Comparison of ENCODE assay signal across 1 cellular context in the genomic region with DNA sequence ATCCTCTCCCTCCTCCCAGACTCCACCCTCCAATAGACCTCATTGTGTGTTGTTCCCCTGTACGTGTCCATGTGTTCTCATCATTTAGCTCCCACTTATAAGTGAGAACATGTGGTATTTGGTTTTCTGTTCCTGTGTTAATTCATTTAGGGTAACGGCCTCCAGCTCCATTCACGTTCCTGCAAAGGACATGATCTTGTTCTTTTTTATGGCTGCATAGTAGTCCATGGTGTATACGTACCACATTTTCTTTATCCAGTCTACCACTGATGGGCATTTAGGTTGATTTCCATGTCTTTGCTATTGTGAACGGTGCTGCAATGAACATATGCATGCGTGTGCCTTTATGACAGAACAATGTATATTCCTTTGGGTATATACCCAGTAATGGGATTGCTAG. TPM values are rescaled to one million over a fixed set of nuclear protein-coding genes. Genes with fewer than 3 reads are reported as not detected.
"Had no signal": no experiment of that assay in that cellular context is flagged by ENCODE, and none has a peak within 500 bp of the region (broad histone marks: within the 10 kb centered on the region; RNA-seq: fewer than 3 reads in every experiment).

No MANE protein-coding gene starts in this region.

RNA-seq across cellular contexts. Expression of a gene that starts 25.7 kb away (rescaled TPM):
- total RNA-seq: OCI-LY7 had no signal
